In genomic region chr20:32277361-32278198, GRCh38 we compare ENCODE assay signal across 8 cellular contexts. TPM values are rescaled to one million over a fixed set of nuclear protein-coding genes. Genes with fewer than 3 reads are reported as not detected.
DNase-seq lines count a peak whose midpoint lies in the region; ATAC-seq, FAIRE-seq and TF ChIP-seq lines count a peak whose summit lies in the region.

TSS of gene KIF3B (plus strand) at chr20:32277651. CDS start at chr20:32309778, 32,127 bp downstream.

- peak within 1 kb of the TSS; percentile 96 for H3K9ac ChIP-seq in astrocyte (ENCODE audit: low read length)

- H3K36me3 ChIP-seq in astrocyte (ENCODE audit: insufficient read depth, low read length), result no peaks in the 10 kb centered on the region

- DNase-seq in NCI-H2029 (lab: John Stamatoyannopoulos, UW), result peak; percentile 90
- DNase-seq in T-helper 9 cell, result peak; percentile 76
- DNase-seq in astrocyte (ENCODE audit: low read depth), result peak; percentile 86
- peak; percentile 94 for DNase-seq in hepatic stellate cell (ENCODE audit: low spot score)
- peak; percentile 88 for DNase-seq in putamen (ENCODE audit: low spot score)
- DNase-seq in urothelium cell line (ENCODE audit: low spot score), result peak; percentile 97

- H3K4me3 Mint-ChIP-seq in astrocyte (ENCODE audit: unreplicated experiment), result peak within 1 kb of the TSS; percentile 93

- H3K79me2 ChIP-seq in astrocyte (ENCODE audit: insufficient read depth, low read length), result peaks cover 43% of the 10 kb centered on the region

- peak within 1 kb of the TSS; percentile 99 for H3K4me2 ChIP-seq in astrocyte (ENCODE audit: low read length)

- H3K4me3 ChIP-seq in astrocyte (ENCODE audit: insufficient read depth, low read depth, low read length), result peak within 1 kb of the TSS; percentile 87

- no peaks in the 10 kb centered on the region for H3K27me3 Mint-ChIP-seq in astrocyte (ENCODE audit: low read depth, unreplicated experiment)

- H3K36me3 Mint-ChIP-seq in astrocyte (ENCODE audit: low read depth, unreplicated experiment), result no peaks in the 10 kb centered on the region

- no peak for FAIRE-seq in astrocyte (lab: Jason Lieb, UNC)
- FAIRE-seq in urothelium cell line (lab: Jason Lieb, UNC), result peak; percentile 20

- no peaks in the 10 kb centered on the region for H3K9me3 ChIP-seq in astrocyte (ENCODE audit: insufficient read depth, low read depth, low read length)

- no peaks in the 10 kb centered on the region for H3K9me3 Mint-ChIP-seq in astrocyte (ENCODE audit: unreplicated experiment)

- H2AFZ ChIP-seq in astrocyte (ENCODE audit: low read depth, low read length), result peak within 1 kb of the TSS; percentile 100

- peak within 1 kb of the TSS; percentile 58 for H3K27ac Mint-ChIP-seq in astrocyte (ENCODE audit: unreplicated experiment)

- H3K27ac ChIP-seq in astrocyte (ENCODE audit: low read depth, low read length), result peak within 1 kb of the TSS; percentile 56

- H4K20me1 ChIP-seq in astrocyte (ENCODE audit: insufficient read depth, low read length), result peaks cover 17% of the 10 kb centered on the region

- no peaks in the 10 kb centered on the region for H3K27me3 ChIP-seq in astrocyte (ENCODE audit: insufficient read depth, low read length)

- ATAC-seq in GM18498 (IDR thresholded peaks at IDR 0.05; ENCODE audit: unreplicated experiment) (peak; percentile 80), HG02943 (IDR thresholded peaks at IDR 0.05; ENCODE audit: low read depth, unreplicated experiment) (peak; percentile 71)

- H3K4me1 ChIP-seq in astrocyte (ENCODE audit: insufficient read depth, low read length), result peaks cover 7% of the 10 kb centered on the region

- peaks cover 5% of the 10 kb centered on the region for H3K4me1 Mint-ChIP-seq in astrocyte (ENCODE audit: low read depth, unreplicated experiment)

- TF ChIP-seq CTCF in astrocyte (IDR thresholded peaks at IDR 0.05; ENCODE audit: insufficient read depth, low read depth, low read length), result no peak

RNA-seq across cellular contexts. Expression of gene KIF3B, which starts in this region (rescaled TPM):
- 27.9 and 28.5 TPM in 2 replicates for total RNA-seq in astrocyte

Comparison
In these comparisons a context has a peak if more than half of its experiments do, and no peak if none do; other contexts are left out.
1. Peak in every context shown above with its lines: DNase-seq, ATAC-seq, H3K4me3 ChIP-seq and H3K27ac ChIP-seq.